8 cellular contexts compared by ENCODE assay signal in genomic region chr14:77032483-77032853, GRCh38. TPM values are rescaled to one million over a fixed set of nuclear protein-coding genes. Genes with fewer than 3 reads are reported as not detected.
DNase-seq lines count a peak whose midpoint lies in the region; ATAC-seq and TF ChIP-seq lines count a peak whose summit lies in the region.

No MANE protein-coding gene starts in this region.

- no peak for TF ChIP-seq CTCF in OCI-LY1 (IDR thresholded peaks at IDR 0.05; ENCODE audit: low read length)
- TF ChIP-seq CTCF in GM10266 (IDR thresholded peaks at IDR 0.05; ENCODE audit: control insufficient read depth, insufficient read depth, low read depth, missing control alignments): no peak

- no peak for ATAC-seq in GM19397 (IDR thresholded peaks at IDR 0.05; ENCODE audit: unreplicated experiment)

- H3K79me1 ChIP-seq in trophoblast cell (ENCODE audit: low read length): peaks cover 31% of the 10 kb centered on the region

- H3K79me2 ChIP-seq in OCI-LY1 (ENCODE audit: insufficient read depth, low read length) (no peaks in the 10 kb centered on the region), trophoblast cell (ENCODE audit: control insufficient read depth, insufficient read depth, low read length, poor library complexity) (peaks cover 14% of the 10 kb centered on the region)

- H3K9me3 Mint-ChIP-seq in CD8-positive, alpha-beta memory T cell: no peaks in the 10 kb centered on the region

- peak overlapping the region; percentile 76 for H3K14ac ChIP-seq in trophoblast cell (ENCODE audit: low read length)

- no CpG with 5 or more reads among the region's 12 CpGs for WGBS in trophoblast cell (ENCODE audit: extremely low coverage, insufficient coverage, insufficient read length)

- H2BK12ac ChIP-seq in trophoblast cell (ENCODE audit: low read length): peak overlapping the region; percentile 91

- CTCF ChIA-PET in CD8-positive, alpha-beta memory T cell (lab: Charles Lee): interaction anchor here (0.8 to 2.2 kb wide), 10 partner anchors 9 to 119 kb away, joined by 3 to 11 read pairs (median 3); no protein-coding TSS in a partner anchor

- no peak for DNase-seq in CD8-positive, alpha-beta memory T cell
- no peak for DNase-seq in epithelial cell of prostate (ENCODE audit: low read depth, low spot score)
- DNase-seq in trophoblast cell: no peak
- no peak for DNase-seq in OCI-M2 (lab: John Stamatoyannopoulos, UW; ENCODE audit: unreplicated experiment)
- DNase-seq in NCI-H2029 treated with DMSO at 0.1 percent for 48 hours (lab: John Stamatoyannopoulos, UW): no peak
- DNase-seq in GM10266 (ENCODE audit: extremely low spot score): no peak

- peak overlapping the region; percentile 90 to 98 (median 91) for H3K4me3 Mint-ChIP-seq in CD8-positive, alpha-beta memory T cell

- peak overlapping the region; percentile 95 for H2BK120ac ChIP-seq in trophoblast cell (ENCODE audit: insufficient read depth, low read length, poor library complexity)

- peak overlapping the region; percentile 85 to 100 (median 98) for H3K27ac Mint-ChIP-seq in CD8-positive, alpha-beta memory T cell

- H3K27me3 ChIP-seq in CD8-positive, alpha-beta memory T cell (ENCODE audit: insufficient read depth, low read length, poor library complexity, severe bottlenecking): no peaks in the 10 kb centered on the region
- H3K27me3 ChIP-seq in OCI-LY1 (ENCODE audit: insufficient read depth, low read length) (no peaks in the 10 kb centered on the region), trophoblast cell (ENCODE audit: insufficient read depth, low read length) (no peaks in the 10 kb centered on the region)

- no peak overlapping the region for H2AFZ ChIP-seq in OCI-LY1 (ENCODE audit: low read length)
- H2AFZ ChIP-seq in trophoblast cell (ENCODE audit: insufficient read depth, low read length, poor library complexity): peak overlapping the region; percentile 72

- H2BK5ac ChIP-seq in trophoblast cell (ENCODE audit: low read depth, low read length, poor library complexity): peak overlapping the region; percentile 66

- H3K36me3 ChIP-seq in CD8-positive, alpha-beta memory T cell (ENCODE audit: insufficient read depth, low read length): no peaks in the 10 kb centered on the region
- H3K36me3 ChIP-seq in OCI-LY1 (ENCODE audit: insufficient read depth, low read length) (no peaks in the 10 kb centered on the region), trophoblast cell (ENCODE audit: control insufficient read depth in 1 of 2, insufficient read depth in 2 of 2, low read length in 2 of 2) (no peaks in the 10 kb centered on the region)

- H3K4me1 ChIP-seq in CD8-positive, alpha-beta memory T cell (ENCODE audit: insufficient read depth, low read length): peaks cover 62% of the 10 kb centered on the region
- H3K4me1 ChIP-seq in OCI-LY1 (ENCODE audit: insufficient read depth, low read length, severe bottlenecking) (peaks cover 64% of the 10 kb centered on the region), trophoblast cell (ENCODE audit: control insufficient read depth in 1 of 2, insufficient read depth in 2 of 2, low read length in 2 of 2) (peaks cover 18 to 26% of the 10 kb centered on the region in 2 experiments)

- peak overlapping the region; percentile 69 for H3K4me2 ChIP-seq in OCI-LY1 (ENCODE audit: low read length)
- peak overlapping the region; percentile 67 for H3K4me2 ChIP-seq in trophoblast cell (ENCODE audit: low read length)

- H3F3A ChIP-seq in OCI-LY1 (ENCODE audit: insufficient read depth, low read length): peaks cover 19% of the 10 kb centered on the region

- peak overlapping the region; percentile 88 for H2AK5ac ChIP-seq in trophoblast cell (ENCODE audit: low read length)

- POLR2A ChIA-PET in CD8-positive, alpha-beta memory T cell (lab: Charles Lee): interaction anchor here (1.0 to 1.9 kb wide), 3 partner anchors 70 to 79 kb away, joined by 4 to 6 read pairs (median 6); no protein-coding TSS in a partner anchor

- no peaks in the 10 kb centered on the region for H4K20me1 ChIP-seq in OCI-LY1 (ENCODE audit: insufficient read depth, low read length)

- H3K9me3 ChIP-seq in CD8-positive, alpha-beta memory T cell (ENCODE audit: low read length): no peaks in the 10 kb centered on the region
- no peaks in the 10 kb centered on the region for H3K9me3 ChIP-seq in OCI-LY1 (ENCODE audit: low read length)
- H3K9me3 ChIP-seq in trophoblast cell (ENCODE audit: insufficient read depth, low read depth, low read length): no peaks in the 10 kb centered on the region

- H3K9me2 ChIP-seq in OCI-LY1 (ENCODE audit: low read depth, low read length): no peaks in the 10 kb centered on the region

- peak overlapping the region; percentile 96 for H3K18ac ChIP-seq in trophoblast cell (ENCODE audit: low read length)

- peak overlapping the region; percentile 95 for H4K91ac ChIP-seq in trophoblast cell (ENCODE audit: low read depth, low read length)

- H3K4me1 Mint-ChIP-seq in CD8-positive, alpha-beta memory T cell: peaks cover 57 to 73% (median 69%) of the 10 kb centered on the region in 3 donors

- no peak overlapping the region for H3K23ac ChIP-seq in trophoblast cell (ENCODE audit: low read length)

- peak overlapping the region; percentile 65 for H4K12ac ChIP-seq in trophoblast cell (ENCODE audit: low read depth, low read length)

- H4K8ac ChIP-seq in trophoblast cell (ENCODE audit: low read depth, low read length): peak overlapping the region; percentile 88

- H3K27ac ChIP-seq in CD8-positive, alpha-beta memory T cell (ENCODE audit: low read depth, low read length): peak overlapping the region; percentile 90
- H3K27ac ChIP-seq in OCI-LY1 (ENCODE audit: low read depth, low read length, poor library complexity, severe bottlenecking) (peak overlapping the region; percentile 97), epithelial cell of prostate (peak overlapping the region; percentile 96), trophoblast cell (ENCODE audit: low read depth, low read length) (peak overlapping the region; percentile 94)

- H3K4me3 ChIP-seq in CD8-positive, alpha-beta memory T cell (ENCODE audit: low read length): peak overlapping the region; percentile 78
- peak overlapping the region; percentile 61 for H3K4me3 ChIP-seq in OCI-LY1 (ENCODE audit: low read depth, low read length, poor library complexity, severe bottlenecking)
- no peak overlapping the region for H3K4me3 ChIP-seq in trophoblast cell (ENCODE audit: low read depth, low read length)

- peak overlapping the region; percentile 87 for H3K4ac ChIP-seq in trophoblast cell (ENCODE audit: low read depth, low read length)

- H3K9ac ChIP-seq in OCI-LY1 (ENCODE audit: low read length) (peak overlapping the region; percentile 64; the same call in 1 of the 2 replicates), trophoblast cell (ENCODE audit: low read length) (peak overlapping the region; percentile 3)

- peaks cover 0 to 3% of the 10 kb centered on the region in 2 donors for H3K27me3 Mint-ChIP-seq in CD8-positive, alpha-beta memory T cell

- peaks cover 0 to 14% (median 2%) of the 10 kb centered on the region in 3 donors for H3K36me3 Mint-ChIP-seq in CD8-positive, alpha-beta memory T cell

RNA-seq across cellular contexts. Expression of gene IRF2BPL, which starts 4.0 kb away (rescaled TPM):
- 10 to 100 TPM; 25.6 to 27.2 TPM for total RNA-seq in CD8-positive, alpha-beta memory T cell
- polyA plus RNA-seq in CD8-positive, alpha-beta memory T cell: 3.7 TPM
- polyA plus RNA-seq in trophoblast cell (2013): 21.4 and 23.0 TPM in 2 replicates
